In genomic region chr1:188363943-188364342, GRCh38 we compare ENCODE assay signal across 18 cellular contexts.
"Had no signal": no experiment of that assay in that cellular context is flagged by ENCODE, and none has a peak within 500 bp of the region (broad histone marks: within the 10 kb centered on the region; RNA-seq: fewer than 3 reads in every experiment).

No MANE protein-coding gene starts in this region.

- H3K27me3 ChIP-seq: right lobe of liver, tibial artery had no signal

- H3K4me1 ChIP-seq: lower lobe of right lung, right lobe of liver, tibial artery had no signal

- H3K27ac ChIP-seq: lower lobe of right lung, right lobe of liver, skin epidermis, tibial artery had no signal

- DNase-seq: activated CD4-positive, alpha-beta memory T cell treated with anti-CD3 and anti-CD28 coated beads for 36 hours; activated CD4-positive, alpha-beta T cell treated with anti-CD3 and anti-CD28 coated beads for 48 hours; activated gamma-delta T cell; anterior cingulate cortex; effector memory CD4-positive, alpha-beta T cell; foreskin melanocyte; immature natural killer cell; lower lobe of right lung; mesendoderm; naive thymus-derived CD4-positive, alpha-beta T cell; posterior cingulate gyrus; right lobe of liver; stimulated activated CD4-positive, alpha-beta T cell treated with anti-CD3 and anti-CD28 coated beads, Interleukin-2, amount 100 ng/mL, for 24 hours; stimulated activated naive CD8-positive, alpha-beta T cell treated with anti-CD3 and anti-CD28 coated beads, Interleukin-15, amount 100 ng/mL, for 72 hours; tibial artery had no signal

- H3K36me3 ChIP-seq: lower lobe of right lung, right lobe of liver, tibial artery had no signal

- H3K9me3 ChIP-seq: lower lobe of right lung, right lobe of liver, tibial artery had no signal

- H3K4me3 ChIP-seq: lower lobe of right lung, right lobe of liver, skin epidermis, tibial artery had no signal

- ATAC-seq: left lobe of liver; lower lobe of right lung; naive thymus-derived CD4-positive, alpha-beta T cell; right lobe of liver; stimulated activated effector memory CD8-positive, alpha-beta T cell treated with anti-CD3 and anti-CD28 coated beads, Interleukin-12 subunit alpha, Interleukin-12 subunit beta, amount 100 ng/mL, for 72 hours; stimulated activated naive CD8-positive, alpha-beta T cell treated with anti-CD3 and anti-CD28 coated beads, Interleukin-15, amount 100 ng/mL, for 72 hours had no signal
